Comparison of ENCODE assay signal across 21 cellular contexts in the genomic region with DNA sequence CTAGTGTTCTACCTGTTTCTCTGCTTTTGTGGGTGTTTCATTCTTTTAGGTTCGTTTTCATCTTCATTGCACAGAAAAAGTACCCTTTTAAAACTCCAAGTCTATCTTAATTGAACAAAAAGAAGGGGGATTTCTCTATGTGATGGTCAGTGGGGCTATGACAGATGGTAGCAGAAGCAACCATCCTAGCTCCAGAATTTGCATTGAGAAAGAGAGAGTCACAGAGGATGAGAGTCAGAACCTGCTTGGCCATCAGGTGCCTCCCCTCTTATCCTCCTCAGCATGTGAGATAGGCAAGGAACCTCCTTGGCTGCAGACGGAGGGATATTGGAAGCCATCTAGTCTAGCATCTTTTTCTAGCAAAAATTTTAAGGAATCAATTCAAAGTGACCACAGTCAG.
"Had no signal": no experiment of that assay in that cellular context is flagged by ENCODE, and none has a peak within 500 bp of the region (broad histone marks: within the 10 kb centered on the region; RNA-seq: fewer than 3 reads in every experiment).

No MANE protein-coding gene starts in this region.

- ATAC-seq: activated CD8-positive, alpha-beta T cell treated with anti-CD3 and anti-CD28 coated beads, Interleukin-2, amount 10 ng/mL, durations not matched to agents 7 days and 5 days; left lung; naive thymus-derived CD4-positive, alpha-beta T cell had no signal

- H3K36me3 ChIP-seq: adrenal gland, ascending aorta, brain microvascular endothelial cell, left lung, tibial artery had no signal

- H3K27ac ChIP-seq: adrenal gland, ascending aorta, brain microvascular endothelial cell, left lung, tibial artery had no signal

- H3K4me1 ChIP-seq: adrenal gland, ascending aorta, left lung, tibial artery had no signal

- DNase-seq: activated CD4-positive, alpha-beta T cell treated with anti-CD3 and anti-CD28 coated beads for 1 hour; activated CD4-positive, alpha-beta T cell treated with anti-CD3 and anti-CD28 coated beads, Interleukin-2, amount 50 U/mL, for 1 hour; activated CD8-positive, alpha-beta T cell treated with anti-CD3 and anti-CD28 coated beads, Interleukin-2, amount 10 ng/mL, durations not matched to agents 7 days and 5 days; activated gamma-delta T cell treated with Interleukin-2 at 50 U/mL for 16 hours; adrenal gland; brain microvascular endothelial cell; caudate nucleus; effector CD4-positive, alpha-beta T cell; erythroblast; foreskin melanocyte; immature natural killer cell; left lung; naive thymus-derived CD4-positive, alpha-beta T cell; retina; stimulated activated CD4-positive, alpha-beta T cell treated with anti-CD3 and anti-CD28 coated beads, Interleukin-4, amount 100 ng/mL, for 1 hour; substantia nigra; T-helper 9 cell; tibial artery had no signal

- H3K27me3 ChIP-seq: adrenal gland, ascending aorta, brain microvascular endothelial cell, left lung, tibial artery had no signal

- H3K9me3 ChIP-seq: adrenal gland, ascending aorta, left lung, tibial artery had no signal

- H3K4me3 ChIP-seq: adrenal gland, ascending aorta, left lung, lung, tibial artery had no signal

- FAIRE-seq: endometrium had no signal
